Comparison of ENCODE assay signal across 1 cellular context in the genomic region with DNA sequence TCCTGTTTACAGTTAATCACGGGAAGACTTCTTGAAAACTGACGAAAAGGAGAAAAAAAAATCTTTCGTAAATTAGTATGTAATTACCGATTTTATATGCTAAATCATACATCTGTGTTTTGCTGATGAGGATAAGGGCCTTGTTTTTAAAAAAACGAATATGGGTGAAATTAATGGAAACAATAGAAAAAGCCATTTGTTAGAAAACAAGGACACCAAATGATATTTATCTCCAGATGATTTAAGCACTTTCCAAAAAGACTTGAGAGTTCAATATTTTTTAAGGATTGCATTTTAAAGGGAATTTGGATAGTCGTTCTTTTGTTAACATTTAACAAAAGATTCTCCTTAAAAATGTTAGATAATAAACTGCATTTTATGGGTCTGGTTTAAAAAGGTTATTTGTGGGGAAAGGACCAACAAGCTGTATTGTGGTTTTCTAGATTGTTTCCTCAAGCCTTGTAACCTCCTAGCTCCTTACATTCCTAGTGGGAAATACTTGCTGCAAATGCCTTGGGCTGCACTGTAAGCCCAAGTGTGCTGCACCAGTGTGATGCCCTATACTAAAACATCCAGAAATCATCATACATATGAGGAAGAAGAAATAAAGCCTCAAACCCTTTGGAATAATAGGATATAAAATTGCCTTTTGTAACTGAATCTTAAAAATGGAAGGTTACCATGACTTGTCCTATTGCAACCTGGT.
TF ChIP-seq lines count a peak whose summit lies in the region.

No MANE protein-coding gene starts in this region.

TF ChIP-seq in K562, 482 proteins besides CTCF, POLR2A, EP300 and RAD21 (continued from another document):
- TF ChIP-seq, protein P1, sequence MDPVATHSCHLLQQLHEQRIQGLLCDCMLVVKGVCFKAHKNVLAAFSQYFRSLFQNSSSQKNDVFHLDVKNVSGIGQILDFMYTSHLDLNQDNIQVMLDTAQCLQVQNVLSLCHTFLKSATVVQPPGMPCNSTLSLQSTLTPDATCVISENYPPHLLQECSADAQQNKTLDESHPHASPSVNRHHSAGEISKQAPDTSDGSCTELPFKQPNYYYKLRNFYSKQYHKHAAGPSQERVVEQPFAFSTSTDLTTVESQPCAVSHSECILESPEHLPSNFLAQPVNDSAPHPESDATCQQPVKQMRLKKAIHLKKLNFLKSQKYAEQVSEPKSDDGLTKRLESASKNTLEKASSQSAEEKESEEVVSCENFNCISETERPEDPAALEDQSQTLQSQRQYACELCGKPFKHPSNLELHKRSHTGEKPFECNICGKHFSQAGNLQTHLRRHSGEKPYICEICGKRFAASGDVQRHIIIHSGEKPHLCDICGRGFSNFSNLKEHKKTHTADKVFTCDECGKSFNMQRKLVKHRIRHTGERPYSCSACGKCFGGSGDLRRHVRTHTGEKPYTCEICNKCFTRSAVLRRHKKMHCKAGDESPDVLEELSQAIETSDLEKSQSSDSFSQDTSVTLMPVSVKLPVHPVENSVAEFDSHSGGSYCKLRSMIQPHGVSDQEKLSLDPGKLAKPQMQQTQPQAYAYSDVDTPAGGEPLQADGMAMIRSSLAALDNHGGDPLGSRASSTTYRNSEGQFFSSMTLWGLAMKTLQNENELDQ (CRISPR knock-in tag; IDR thresholded peaks at IDR 0.05; ENCODE audit: borderline replicate concordance): no peak
- TF ChIP-seq GTF2F1 (IDR thresholded peaks at IDR 0.05; ENCODE audit: low read depth, low read length) (no peak), NCOA1 (IDR thresholded peaks at IDR 0.05; ENCODE audit: low read depth) (no peak), U2AF1 (optimal IDR thresholded peaks at IDR 0.05; ENCODE audit: low read depth, low read length) (peak; percentile 8), TAF9B (IDR thresholded peaks at IDR 0.05; ENCODE audit: partially characterized antibody) (peak; percentile 7), ETV6 (IDR thresholded peaks at IDR 0.05; ENCODE audit: borderline replicate concordance in 1 of 2, low read depth in 2 of 2, low read length in 1 of 2) (no peak), ETV6 (CRISPR knock-in tag; IDR thresholded peaks at IDR 0.05; ENCODE audit: borderline replicate concordance) (no peak)
- TF ChIP-seq, protein P2, sequence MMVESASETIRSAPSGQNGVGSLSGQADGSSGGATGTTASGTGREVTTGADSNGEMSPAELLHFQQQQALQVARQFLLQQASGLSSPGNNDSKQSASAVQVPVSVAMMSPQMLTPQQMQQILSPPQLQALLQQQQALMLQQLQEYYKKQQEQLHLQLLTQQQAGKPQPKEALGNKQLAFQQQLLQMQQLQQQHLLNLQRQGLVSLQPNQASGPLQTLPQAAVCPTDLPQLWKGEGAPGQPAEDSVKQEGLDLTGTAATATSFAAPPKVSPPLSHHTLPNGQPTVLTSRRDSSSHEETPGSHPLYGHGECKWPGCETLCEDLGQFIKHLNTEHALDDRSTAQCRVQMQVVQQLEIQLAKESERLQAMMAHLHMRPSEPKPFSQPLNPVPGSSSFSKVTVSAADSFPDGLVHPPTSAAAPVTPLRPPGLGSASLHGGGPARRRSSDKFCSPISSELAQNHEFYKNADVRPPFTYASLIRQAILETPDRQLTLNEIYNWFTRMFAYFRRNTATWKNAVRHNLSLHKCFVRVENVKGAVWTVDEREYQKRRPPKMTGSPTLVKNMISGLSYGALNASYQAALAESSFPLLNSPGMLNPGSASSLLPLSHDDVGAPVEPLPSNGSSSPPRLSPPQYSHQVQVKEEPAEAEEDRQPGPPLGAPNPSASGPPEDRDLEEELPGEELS (CRISPR knock-in tag; IDR thresholded peaks at IDR 0.05; ENCODE audit: borderline replicate concordance): no peak
TF ChIP-seq in K562: peak in this region for 2.
